ENCODE assay signal across 31 cellular contexts in the genomic region with DNA sequence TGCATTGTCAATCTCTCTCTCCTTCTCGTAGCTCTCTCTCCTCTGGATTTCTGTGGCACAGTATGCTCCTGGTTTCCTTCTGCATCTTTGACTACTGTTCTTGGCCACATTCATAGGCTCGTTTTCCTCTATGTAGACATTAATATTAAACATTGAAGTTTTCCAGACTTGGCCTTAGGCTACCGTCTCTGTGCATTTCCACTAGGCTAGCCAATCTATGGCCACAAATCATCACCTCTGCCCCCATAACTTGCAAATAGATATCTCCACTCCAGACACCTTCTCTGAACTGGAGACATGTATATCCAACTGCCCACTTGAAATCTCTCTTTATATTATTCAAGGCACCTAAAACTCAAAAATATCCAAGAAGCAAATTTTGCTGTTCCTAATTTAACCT.
"Had no signal": no experiment of that assay in that cellular context is flagged by ENCODE, and none has a peak within 500 bp of the region (broad histone marks: within the 10 kb centered on the region; RNA-seq: fewer than 3 reads in every experiment).

No MANE protein-coding gene starts in this region.

- H3K4me3 ChIP-seq: adrenal gland, ascending aorta, body of pancreas, breast epithelium, cardiac muscle cell had no signal

- ATAC-seq: activated naive CD4-positive, alpha-beta T cell treated with anti-CD3 and anti-CD28 coated beads, Interleukin-2, amount 50 U/mL, for 72 hours; activated naive CD8-positive, alpha-beta T cell treated with anti-CD3 and anti-CD28 coated beads, Interleukin-2, amount 50 U/mL, for 24 hours; activated T-cell treated with anti-CD3 and anti-CD28 coated beads, Interleukin-2, amount 50 U/mL, for 4 hours; activated T-cell treated with anti-CD3 and anti-CD28 coated beads, Interleukin-2, amount 50 U/mL, for 72 hours; activated T-helper 17 cell treated with anti-CD3 and anti-CD28 coated beads, Interleukin-2, amount 50 U/mL, for 72 hours; body of pancreas had no signal

- DNase-seq: activated effector memory CD4-positive, alpha-beta T cell treated with anti-CD3 and anti-CD28 coated beads, Interleukin-2, amount 50 U/mL, for 16 hours; activated effector memory CD4-positive, alpha-beta T cell treated with Interleukin-2 at 50 U/mL for 16 hours; activated gamma-delta T cell; activated gamma-delta T cell treated with Interleukin-2 at 50 U/mL for 16 hours; activated naive CD4-positive, alpha-beta T cell; activated naive CD4-positive, alpha-beta T cell treated with anti-CD3 and anti-CD28 coated beads for 36 hours; activated naive CD4-positive, alpha-beta T cell treated with anti-CD3 and anti-CD28 coated beads, Interleukin-2, amount 10 ng/mL, durations not matched to agents 7 days and 5 days; activated naive CD4-positive, alpha-beta T cell treated with anti-CD3 and anti-CD28 coated beads, Interleukin-2, amount 50 U/mL, for 16 hours; activated naive CD4-positive, alpha-beta T cell treated with Interleukin-2 at 50 U/mL for 16 hours; activated naive CD8-positive, alpha-beta T cell treated with anti-CD3 and anti-CD28 coated beads for 36 hours; activated naive CD8-positive, alpha-beta T cell treated with anti-CD3 and anti-CD28 coated beads, Interleukin-2, amount 10 ng/mL, durations not matched to agents 7 days and 5 days; activated naive CD8-positive, alpha-beta T cell treated with anti-CD3 and anti-CD28 coated beads, Interleukin-2, amount 50 U/mL, for 24 hours; activated T-cell treated with anti-CD3 and anti-CD28 coated beads, Interleukin-2, amount 50 U/mL, for 24 hours; activated T-cell treated with anti-CD3 and anti-CD28 coated beads, Interleukin-2, amount 50 U/mL, for 4 hours; activated T-cell treated with anti-CD3 and anti-CD28 coated beads, Interleukin-2, amount 50 U/mL, for 48 hours; activated T-cell treated with anti-CD3 and anti-CD28 coated beads, Interleukin-2, amount 50 U/mL, for 72 hours; adrenal gland; amniotic stem cell; amygdala; anterior cingulate cortex; aorta; body of pancreas; brain microvascular endothelial cell; caudate nucleus; central memory CD4-positive, alpha-beta T cell; cerebellar nuclear complex had no signal

- H3K27me3 ChIP-seq: adrenal gland, ascending aorta, body of pancreas, brain microvascular endothelial cell, breast epithelium, cardiac muscle cell had no signal

- H3K4me1 ChIP-seq: adrenal gland, ascending aorta, body of pancreas, breast epithelium had no signal

- H3K36me3 ChIP-seq: adrenal gland, ascending aorta, brain microvascular endothelial cell, breast epithelium, cardiac muscle cell had no signal

- H3K27ac ChIP-seq: adrenal gland, ascending aorta, body of pancreas, brain microvascular endothelial cell, breast epithelium, cardiac muscle cell had no signal

- H3K9me3 ChIP-seq: adrenal gland, ascending aorta, body of pancreas, breast epithelium had no signal
